37 cellular contexts compared by ENCODE assay signal in the genomic region with DNA sequence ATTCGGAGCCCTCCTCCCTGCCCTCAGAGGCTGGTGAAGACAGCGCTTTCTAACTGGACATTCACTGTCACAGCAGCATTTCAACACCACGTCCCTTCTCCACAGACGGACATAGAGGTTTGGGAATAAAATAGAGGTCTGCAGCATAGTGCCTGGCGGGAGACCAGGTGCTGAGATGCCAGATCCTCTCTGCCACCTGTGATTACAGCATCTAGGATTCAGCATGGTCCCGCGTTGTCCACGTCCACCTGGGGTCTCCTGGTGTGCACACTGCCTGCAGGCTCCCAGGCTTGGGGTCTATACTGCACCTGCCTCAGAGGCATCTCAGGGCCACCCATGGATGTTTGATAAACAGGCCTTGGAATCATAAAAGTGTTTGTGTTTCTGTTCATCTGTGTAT.
"Had no signal": no experiment of that assay in that cellular context is flagged by ENCODE, and none has a peak within 500 bp of the region (broad histone marks: within the 10 kb centered on the region; RNA-seq: fewer than 3 reads in every experiment).

No MANE protein-coding gene starts in this region.

- H3K4me1 ChIP-seq: adrenal gland, body of pancreas, breast epithelium had no signal

- H3K4me3 Mint-ChIP-seq: activated B cell treated with CpG ODN at 0.5 μM for 24 hours; activated CD4-positive, alpha-beta memory T cell treated with anti-CD3 and anti-CD28 coated beads for 36 hours; activated CD4-positive, alpha-beta T cell treated with anti-CD3 and anti-CD28 coated beads, Interleukin-2, amount 10 ng/mL, durations not matched to agents 24 days and 14 days; activated CD8-positive, alpha-beta T cell treated with anti-CD3 and anti-CD28 coated beads for 36 hours; activated naive CD4-positive, alpha-beta T cell treated with anti-CD3 and anti-CD28 coated beads for 36 hours; activated naive CD8-positive, alpha-beta T cell treated with anti-CD3 and anti-CD28 coated beads for 36 hours; activated T-cell treated with anti-CD3 and anti-CD28 coated beads, Interleukin-2, amount 50 U/mL, for 4 hours; activated T-cell treated with anti-CD3 and anti-CD28 coated beads, Interleukin-2, amount 50 U/mL, for 72 hours; activated T-helper 1 cell treated with anti-CD3 and anti-CD28 coated beads, Interleukin-12 subunit alpha, Interleukin-12 subunit beta, Interleukin-2, Interleukin-4 antibody, amounts not matched to agents 30 ng/mL and 10 ng/mL and 1 ng/mL, durations not matched to agents 14 hours and 24 hours and 36 hours; activated T-helper 17 cell treated with anti-CD3 and anti-CD28 coated beads, Interleukin-2, amount 50 U/mL, for 72 hours; T-helper 1 cell treated with Interleukin-12 subunit alpha and Interleukin-12 subunit beta and Interleukin-4 antibody, amounts not matched to agents 30 μg/mL and 1 μg/mL, for 36 hours; T-helper 2 cell treated with Interferon-gamma antibody and Interleukin-4, amounts not matched to agents 5 μg/mL and 100 μg/mL, for 36 hours had no signal

- ATAC-seq: activated CD8-positive, alpha-beta T cell treated with anti-CD3 and anti-CD28 coated beads for 36 hours; activated naive CD4-positive, alpha-beta T cell treated with anti-CD3 and anti-CD28 coated beads, Interleukin-2, amount 50 U/mL, for 72 hours; activated T-cell treated with anti-CD3 and anti-CD28 coated beads, Interleukin-2, amount 50 U/mL, for 4 hours; activated T-cell treated with anti-CD3 and anti-CD28 coated beads, Interleukin-2, amount 50 U/mL, for 72 hours; activated T-helper 17 cell treated with anti-CD3 and anti-CD28 coated beads, Interleukin-2, amount 50 U/mL, for 72 hours; body of pancreas had no signal

- FAIRE-seq: astrocyte, TTC549 had no signal

- H3K36me3 ChIP-seq: adrenal gland, brain microvascular endothelial cell, breast epithelium had no signal

- H3K4me3 ChIP-seq: adrenal gland, body of pancreas, breast epithelium had no signal

- H3K27me3 ChIP-seq: adrenal gland, body of pancreas, brain microvascular endothelial cell, breast epithelium had no signal

- H3K27ac Mint-ChIP-seq: activated B cell treated with CpG ODN at 0.5 μM for 24 hours; activated CD4-positive, alpha-beta memory T cell treated with anti-CD3 and anti-CD28 coated beads for 36 hours; activated CD4-positive, alpha-beta T cell treated with anti-CD3 and anti-CD28 coated beads, Interleukin-2, amount 10 ng/mL, durations not matched to agents 24 days and 14 days; activated CD8-positive, alpha-beta T cell treated with anti-CD3 and anti-CD28 coated beads for 36 hours; activated naive CD4-positive, alpha-beta T cell treated with anti-CD3 and anti-CD28 coated beads for 36 hours; activated naive CD4-positive, alpha-beta T cell treated with anti-CD3 and anti-CD28 coated beads, Interleukin-2, amount 50 U/mL, for 72 hours; activated naive CD8-positive, alpha-beta T cell treated with anti-CD3 and anti-CD28 coated beads for 36 hours; activated T-cell treated with anti-CD3 and anti-CD28 coated beads, Interleukin-2, amount 50 U/mL, for 72 hours; activated T-helper 1 cell treated with anti-CD3 and anti-CD28 coated beads, Interleukin-12 subunit alpha, Interleukin-12 subunit beta, Interleukin-2, Interleukin-4 antibody, amounts not matched to agents 30 ng/mL and 10 ng/mL and 1 ng/mL, durations not matched to agents 14 hours and 24 hours and 36 hours; activated T-helper 17 cell treated with anti-CD3 and anti-CD28 coated beads, Interleukin-2, amount 50 U/mL, for 72 hours; T-helper 1 cell treated with Interleukin-12 subunit alpha and Interleukin-12 subunit beta and Interleukin-4 antibody, amounts not matched to agents 30 μg/mL and 1 μg/mL, for 36 hours; T-helper 2 cell treated with Interferon-gamma antibody and Interleukin-4, amounts not matched to agents 5 μg/mL and 100 μg/mL, for 36 hours had no signal

- H3K27ac ChIP-seq: adrenal gland, body of pancreas, brain microvascular endothelial cell, breast epithelium, VCaP had no signal

- H3K4me1 Mint-ChIP-seq: activated B cell treated with CpG ODN at 0.5 μM for 24 hours; activated CD4-positive, alpha-beta T cell treated with anti-CD3 and anti-CD28 coated beads, Interleukin-2, amount 10 ng/mL, durations not matched to agents 24 days and 14 days; activated naive CD8-positive, alpha-beta T cell treated with anti-CD3 and anti-CD28 coated beads for 36 hours; activated T-helper 17 cell treated with anti-CD3 and anti-CD28 coated beads, Interleukin-2, amount 50 U/mL, for 72 hours had no signal

- H3K36me3 Mint-ChIP-seq: activated CD4-positive, alpha-beta memory T cell treated with anti-CD3 and anti-CD28 coated beads for 36 hours; activated naive CD4-positive, alpha-beta T cell treated with anti-CD3 and anti-CD28 coated beads, Interleukin-2, amount 50 U/mL, for 72 hours; activated naive CD8-positive, alpha-beta T cell treated with anti-CD3 and anti-CD28 coated beads for 36 hours had no signal

- DNase-seq: activated B cell treated with CpG ODN at 0.5 μM for 24 hours; activated CD4-positive, alpha-beta memory T cell treated with anti-CD3 and anti-CD28 coated beads for 36 hours; activated CD4-positive, alpha-beta T cell treated with anti-CD3 and anti-CD28 coated beads for 4 hours; activated CD4-positive, alpha-beta T cell treated with anti-CD3 and anti-CD28 coated beads, Interleukin-2, amount 10 ng/mL, durations not matched to agents 24 days and 14 days; activated CD4-positive, alpha-beta T cell treated with anti-CD3 and anti-CD28 coated beads, Interleukin-2, amount 50 U/mL, for 1 hour; activated CD4-positive, alpha-beta T cell treated with anti-CD3 and anti-CD28 coated beads, Interleukin-2, amount 50 U/mL, for 4 hours; activated CD4-positive, CD25-positive, alpha-beta regulatory T cell treated with anti-CD3 and anti-CD28 coated beads, Interleukin-2, amount 50 U/mL, for 72 hours; activated CD8-positive, alpha-beta memory T cell treated with anti-CD3 and anti-CD28 coated beads, Interleukin-2, amount 50 U/mL, for 4 hours; activated CD8-positive, alpha-beta T cell treated with anti-CD3 and anti-CD28 coated beads for 36 hours; activated effector memory CD4-positive, alpha-beta T cell treated with anti-CD3 and anti-CD28 coated beads, Interleukin-2, amount 50 U/mL, for 16 hours; activated gamma-delta T cell treated with Interleukin-2 at 50 U/mL for 16 hours; activated naive CD4-positive, alpha-beta T cell; activated naive CD4-positive, alpha-beta T cell treated with anti-CD3 and anti-CD28 coated beads for 36 hours; activated naive CD4-positive, alpha-beta T cell treated with anti-CD3 and anti-CD28 coated beads, Interleukin-2, amount 50 U/mL, for 16 hours; activated naive CD8-positive, alpha-beta T cell treated with anti-CD3 and anti-CD28 coated beads for 36 hours; activated T-cell treated with anti-CD3 and anti-CD28 coated beads for 4 hours; activated T-cell treated with anti-CD3 and anti-CD28 coated beads, Interleukin-2, amount 50 U/mL, for 1 hour; activated T-cell treated with anti-CD3 and anti-CD28 coated beads, Interleukin-2, amount 50 U/mL, for 4 hours; activated T-cell treated with anti-CD3 and anti-CD28 coated beads, Interleukin-2, amount 50 U/mL, for 72 hours; adrenal gland; amniotic stem cell; aorta; body of pancreas; central memory CD4-positive, alpha-beta T cell; T-helper 1 cell; T-helper 2 cell; T-helper 9 cell had no signal

- H3K9me3 Mint-ChIP-seq: activated B cell treated with CpG ODN at 0.5 μM for 24 hours; activated CD4-positive, alpha-beta memory T cell treated with anti-CD3 and anti-CD28 coated beads for 36 hours; activated CD4-positive, alpha-beta T cell treated with anti-CD3 and anti-CD28 coated beads, Interleukin-2, amount 10 ng/mL, durations not matched to agents 24 days and 14 days; activated CD8-positive, alpha-beta T cell treated with anti-CD3 and anti-CD28 coated beads for 36 hours; activated naive CD4-positive, alpha-beta T cell treated with anti-CD3 and anti-CD28 coated beads for 36 hours; activated naive CD4-positive, alpha-beta T cell treated with anti-CD3 and anti-CD28 coated beads, Interleukin-2, amount 50 U/mL, for 72 hours; activated naive CD8-positive, alpha-beta T cell treated with anti-CD3 and anti-CD28 coated beads for 36 hours; activated T-cell treated with anti-CD3 and anti-CD28 coated beads, Interleukin-2, amount 50 U/mL, for 4 hours; activated T-cell treated with anti-CD3 and anti-CD28 coated beads, Interleukin-2, amount 50 U/mL, for 72 hours; activated T-helper 1 cell treated with anti-CD3 and anti-CD28 coated beads, Interleukin-12 subunit alpha, Interleukin-12 subunit beta, Interleukin-2, Interleukin-4 antibody, amounts not matched to agents 30 ng/mL and 10 ng/mL and 1 ng/mL, durations not matched to agents 14 hours and 24 hours and 36 hours; activated T-helper 17 cell treated with anti-CD3 and anti-CD28 coated beads, Interleukin-2, amount 50 U/mL, for 72 hours; T-helper 1 cell treated with Interleukin-12 subunit alpha and Interleukin-12 subunit beta and Interleukin-4 antibody, amounts not matched to agents 30 μg/mL and 1 μg/mL, for 36 hours; T-helper 2 cell treated with Interferon-gamma antibody and Interleukin-4, amounts not matched to agents 5 μg/mL and 100 μg/mL, for 36 hours had no signal

- H3K9me3 ChIP-seq: adrenal gland, body of pancreas, breast epithelium had no signal
